In genomic region chr14:90383126-90383730, GRCh38 we compare ENCODE assay signal across 8 cellular contexts. TPM values are rescaled to one million over a fixed set of nuclear protein-coding genes. Genes with fewer than 3 reads are reported as not detected.
DNase-seq lines count a peak whose midpoint lies in the region; ATAC-seq and TF ChIP-seq lines count a peak whose summit lies in the region.

No MANE protein-coding gene starts in this region.

- H3K4me1 ChIP-seq in lower lobe of right lung, result peaks cover 23% of the 10 kb centered on the region

- peak overlapping the region; percentile 99 for H3K27ac ChIP-seq in lower lobe of right lung

- DNase-seq in CD1c-positive myeloid dendritic cell (ENCODE audit: extremely low spot score), result peak; percentile 100
- peak; percentile 99 for DNase-seq in NCI-H748 treated with DMSO at 0.1 percent for 48 hours (lab: John Stamatoyannopoulos, UW)
- peak; percentile 97 to 98 for DNase-seq in activated CD4-positive, alpha-beta T cell treated with anti-CD3 and anti-CD28 coated beads, Interleukin-2, amount 50 U/mL, for 48 hours
- DNase-seq in effector CD4-positive, alpha-beta T cell, result peak; percentile 98
- peak; percentile 100 for DNase-seq in lower lobe of right lung
- peak; percentile 96 to 98 (median 97) for DNase-seq in stimulated activated CD4-positive, alpha-beta T cell treated with anti-CD3 and anti-CD28 coated beads, TNF-alpha, amount 100 ng/mL, for 24 hours (ENCODE audit: low read depth in 3 of 3)

- H3K4me3 ChIP-seq in lower lobe of right lung, result peak overlapping the region; percentile 63

- ATAC-seq in GM19351 (IDR thresholded peaks at IDR 0.05; ENCODE audit: unreplicated experiment) (peak; percentile 89), HG03521 (IDR thresholded peaks at IDR 0.05; ENCODE audit: unreplicated experiment) (peak; percentile 89), lower lobe of right lung (peak; percentile 96 to 98)

- intact Hi-C loops in lower lobe of right lung (cut with DNase I), result no loop called here

- no peaks in the 10 kb centered on the region for H3K9me3 ChIP-seq in lower lobe of right lung

- no peaks in the 10 kb centered on the region for H3K36me3 ChIP-seq in lower lobe of right lung

- H3K27me3 ChIP-seq in lower lobe of right lung (ENCODE audit: low read depth), result no peaks in the 10 kb centered on the region

- TF ChIP-seq CTCF in lower lobe of right lung (IDR thresholded peaks at IDR 0.05), result peak; percentile 21

RNA-seq across cellular contexts. Expression of gene CALM1, which starts 13.6 kb away (rescaled TPM):
- total RNA-seq in lower lobe of right lung, result 518 TPM

RNA-seq across cellular contexts. Expression of gene NRDE2, which starts 51.5 kb away (rescaled TPM):
- total RNA-seq in lower lobe of right lung, result 22.2 TPM

Comparison
In these comparisons a context has a peak if more than half of its experiments do, and no peak if none do; other contexts are left out.
1. Peak in every context shown above with its lines: DNase-seq, ATAC-seq, H3K4me3 ChIP-seq and H3K27ac ChIP-seq.